ENCODE assay signal across 1 cellular context in the genomic region with DNA sequence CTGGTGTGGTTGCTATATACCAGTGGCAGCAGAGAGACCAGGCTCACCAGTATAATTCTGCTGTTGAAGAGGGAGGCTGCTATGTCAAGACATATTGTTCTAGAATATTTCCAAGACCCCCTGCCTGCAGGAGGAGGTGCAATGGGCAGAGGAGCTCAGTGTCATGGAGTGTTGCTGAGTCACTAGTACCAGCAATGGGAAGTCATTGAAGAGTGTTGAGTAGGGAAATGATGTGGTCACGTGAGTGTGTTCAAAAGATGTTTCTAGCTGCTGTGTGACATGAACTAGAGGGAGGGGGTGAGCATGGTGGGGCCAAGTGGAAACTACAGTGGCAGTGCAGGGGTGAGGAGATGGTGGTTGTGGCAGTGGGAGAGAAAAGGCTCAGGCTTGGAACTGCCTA.
TF ChIP-seq lines count a peak whose summit lies in the region.

No MANE protein-coding gene starts in this region.

TF ChIP-seq in GM23338, 12 proteins besides CTCF, POLR2A, EP300 and RAD21 (continued from another document):
- TF ChIP-seq ZNF462 (CRISPR knock-in tag; IDR thresholded peaks at IDR 0.05), result no peak
- TF ChIP-seq REST (IDR thresholded peaks at IDR 0.05; ENCODE audit: unreplicated experiment), result no peak
- no peak for TF ChIP-seq ZNF331 (CRISPR knock-in tag; IDR thresholded peaks at IDR 0.05; ENCODE audit: low read depth)
